Comparison of ENCODE assay signal across 8 cellular contexts in the genomic region with DNA sequence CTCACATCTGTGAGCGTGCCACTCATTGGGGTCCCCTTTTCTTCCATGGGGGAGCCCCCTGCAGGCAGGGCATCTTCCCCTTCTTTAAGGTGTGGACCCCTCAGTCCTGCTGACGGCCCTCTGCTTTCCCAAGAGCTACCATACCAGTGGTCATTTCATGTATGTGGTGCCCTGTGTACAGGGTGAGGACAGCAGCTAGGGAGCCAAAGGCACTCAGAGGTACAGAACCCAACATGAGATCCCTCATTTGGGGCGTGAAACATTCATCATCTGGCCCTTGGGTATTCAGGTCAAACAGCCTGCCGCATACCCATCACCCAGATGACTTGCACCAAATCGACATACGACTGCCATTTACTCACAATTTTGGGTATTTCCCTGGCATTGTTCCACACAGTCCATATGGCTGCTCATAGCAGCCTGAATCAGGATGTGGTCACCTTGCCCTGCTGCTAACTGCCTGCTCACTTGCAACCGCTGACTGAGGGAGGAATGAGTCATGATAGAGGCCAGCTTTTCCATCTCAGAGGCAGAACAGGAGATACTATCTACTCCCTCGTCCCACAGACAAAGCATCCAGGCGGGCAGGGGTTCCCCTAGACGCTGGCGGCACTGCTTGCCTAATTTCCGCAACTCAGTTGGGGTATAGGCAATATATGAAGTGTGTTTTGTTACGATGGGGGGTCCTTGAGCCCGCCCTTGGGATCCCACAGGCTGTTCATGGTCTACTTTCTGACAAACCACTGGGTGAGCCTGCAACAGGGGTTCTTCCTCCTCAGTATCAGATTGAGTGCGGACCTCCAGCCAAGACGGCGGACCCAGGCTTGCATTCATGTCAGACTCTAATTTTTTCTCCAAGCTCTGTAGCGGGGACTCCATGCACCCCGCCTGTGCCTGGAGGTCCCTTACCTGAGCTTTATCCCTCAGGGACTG.
DNase-seq lines count a peak whose midpoint lies in the region; FAIRE-seq and TF ChIP-seq lines count a peak whose summit lies in the region.
"Had no signal": no experiment of that assay in that cellular context is flagged by ENCODE, and none has a peak within 500 bp of the region (broad histone marks: within the 10 kb centered on the region; RNA-seq: fewer than 3 reads in every experiment).

No MANE protein-coding gene starts in this region.

- H3K36me3 ChIP-seq in MG63 (no peaks in the 10 kb centered on the region), uterus (no peaks in the 10 kb centered on the region)

- H3K9me3 ChIP-seq in MG63, result no peaks in the 10 kb centered on the region
- no peaks in the 10 kb centered on the region for H3K9me3 ChIP-seq in uterus

- peak; percentile 57 for FAIRE-seq in GM18507 (lab: Jason Lieb, UNC)

- H3K27ac ChIP-seq in uterus, result no peak overlapping the region
- H3K27ac ChIP-seq: parathyroid adenoma had no signal

- H3K27me3 ChIP-seq in MG63 (no peaks in the 10 kb centered on the region), uterus (no peaks in the 10 kb centered on the region)

- intact Hi-C loops in uterus (cut with DNase I; ENCODE audit: low total_unique reads), result no loop called here

- H3K4me1 ChIP-seq in uterus, result no peaks in the 10 kb centered on the region
- H3K4me1 ChIP-seq: parathyroid adenoma had no signal

- DNase-seq in GM18507 (ENCODE audit: extremely low spot score, insufficient read length, low read depth) (peak; percentile 5), GOT3 (lab: John Stamatoyannopoulos, UW) (peak; percentile 38), MG63 (peak; percentile 91), astrocyte of the spinal cord (ENCODE audit: low read depth, low spot score) (peak; percentile 96), uterus (no peak), NCI-H1436 treated with DMSO at 0.1 percent for 48 hours (lab: John Stamatoyannopoulos, UW) (no peak), NCI-H1092 treated with DMSO at 0.1 percent for 48 hours (lab: John Stamatoyannopoulos, UW) (no peak)

- TF ChIP-seq CTCF in astrocyte of the spinal cord (IDR thresholded peaks at IDR 0.05; ENCODE audit: low read depth, low read length), result no peak
- TF ChIP-seq CTCF in uterus (IDR thresholded peaks at IDR 0.05), result no peak

- in situ Hi-C loops in astrocyte of the spinal cord (cut with HindIII; ENCODE audit: low sequenced_read_pairs), result no loop called here

- TF ChIP-seq POLR2A in uterus (IDR thresholded peaks at IDR 0.05), result no peak

- H3K4me3 ChIP-seq in MG63, result no peak overlapping the region
- H3K4me3 ChIP-seq in astrocyte of the spinal cord (ENCODE audit: low read depth, low read length), result no peak overlapping the region
- H3K4me3 ChIP-seq in uterus, result no peak overlapping the region

Comparison
In these comparisons a context has a peak if more than half of its experiments do, and no peak if none do; other contexts are left out.
1. DNase-seq: peak in GM18507 (single experiment), GOT3 (single experiment), MG63 (single experiment) and astrocyte of the spinal cord (single experiment); none in uterus (0 of 2), NCI-H1436 treated with DMSO at 0.1 percent for 48 hours (single experiment) and NCI-H1092 treated with DMSO at 0.1 percent for 48 hours (single experiment).